Comparison of ENCODE assay signal across 1 cellular context in the genomic region with DNA sequence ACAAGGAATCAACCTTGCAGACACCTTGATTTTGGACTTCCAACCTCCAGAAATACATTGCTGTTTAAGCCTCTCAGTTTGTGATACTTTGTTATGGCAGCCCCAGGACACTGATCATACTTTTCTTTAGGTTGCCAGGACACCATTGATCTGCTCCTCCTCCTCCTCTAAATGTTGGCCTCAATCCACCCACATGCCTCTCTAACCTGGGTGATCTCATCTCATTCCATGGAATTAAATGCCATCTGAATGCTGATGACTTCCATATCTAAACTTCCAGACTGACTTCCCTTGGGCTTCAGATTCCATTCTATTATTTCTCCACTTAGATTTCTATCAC.
A peak's percentile ranks its signal among the peaks of the same experiment; 100 is the strongest.
TF ChIP-seq lines count a peak whose summit lies in the region.

No MANE protein-coding gene starts in this region.

TF ChIP-seq in SK-N-SH, 30 proteins besides CTCF, POLR2A, EP300 and RAD21 (continued from another document):
- no peak for TF ChIP-seq REST (IDR thresholded peaks at IDR 0.05; ENCODE audit: low read depth, low read length)
- no peak for TF ChIP-seq FOXJ3 (CRISPR knock-in tag; IDR thresholded peaks at IDR 0.05)
- no peak for TF ChIP-seq FOXM1 (IDR thresholded peaks at IDR 0.05; ENCODE audit: low read depth)
- peak; percentile 61; the same call in 1 of the 2 replicates for TF ChIP-seq FOSL2 (IDR thresholded peaks at IDR 0.05; ENCODE audit: borderline replicate concordance, low read depth)
- no peak for TF ChIP-seq SIN3A (IDR thresholded peaks at IDR 0.05; ENCODE audit: borderline replicate concordance, low read depth, low read length)
- TF ChIP-seq, protein P1, sequence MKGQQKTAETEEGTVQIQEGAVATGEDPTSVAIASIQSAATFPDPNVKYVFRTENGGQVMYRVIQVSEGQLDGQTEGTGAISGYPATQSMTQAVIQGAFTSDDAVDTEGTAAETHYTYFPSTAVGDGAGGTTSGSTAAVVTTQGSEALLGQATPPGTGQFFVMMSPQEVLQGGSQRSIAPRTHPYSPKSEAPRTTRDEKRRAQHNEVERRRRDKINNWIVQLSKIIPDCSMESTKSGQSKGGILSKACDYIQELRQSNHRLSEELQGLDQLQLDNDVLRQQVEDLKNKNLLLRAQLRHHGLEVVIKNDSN (IDR thresholded peaks at IDR 0.05; ENCODE audit: borderline replicate concordance, low read depth): no peak
- TF ChIP-seq TCF12 (IDR thresholded peaks at IDR 0.05): peak; percentile 83
- no peak for TF ChIP-seq GATA2 (CRISPR knock-in tag; IDR thresholded peaks at IDR 0.05)
- no peak for TF ChIP-seq EZH2phosphoT487 (IDR thresholded peaks at IDR 0.05; ENCODE audit: borderline replicate concordance, low read depth)
- peak; percentile 67 for TF ChIP-seq JUND (IDR thresholded peaks at IDR 0.05)
- TF ChIP-seq, protein P2, sequence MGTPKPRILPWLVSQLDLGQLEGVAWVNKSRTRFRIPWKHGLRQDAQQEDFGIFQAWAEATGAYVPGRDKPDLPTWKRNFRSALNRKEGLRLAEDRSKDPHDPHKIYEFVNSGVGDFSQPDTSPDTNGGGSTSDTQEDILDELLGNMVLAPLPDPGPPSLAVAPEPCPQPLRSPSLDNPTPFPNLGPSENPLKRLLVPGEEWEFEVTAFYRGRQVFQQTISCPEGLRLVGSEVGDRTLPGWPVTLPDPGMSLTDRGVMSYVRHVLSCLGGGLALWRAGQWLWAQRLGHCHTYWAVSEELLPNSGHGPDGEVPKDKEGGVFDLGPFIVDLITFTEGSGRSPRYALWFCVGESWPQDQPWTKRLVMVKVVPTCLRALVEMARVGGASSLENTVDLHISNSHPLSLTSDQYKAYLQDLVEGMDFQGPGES (IDR thresholded peaks at IDR 0.05; ENCODE audit: low read depth, low read length): no peak
- no peak for TF ChIP-seq MEF2A (IDR thresholded peaks at IDR 0.05; ENCODE audit: borderline replicate concordance, low read depth)
- TF ChIP-seq CHD2 (IDR thresholded peaks at IDR 0.05; ENCODE audit: low read length, partially characterized antibody): no peak
- peak; percentile 59; the same call in 1 of the 2 replicates for TF ChIP-seq MAX (IDR thresholded peaks at IDR 0.05; ENCODE audit: low read depth)
- TF ChIP-seq POLR2AphosphoS5 (IDR thresholded peaks at IDR 0.05; ENCODE audit: low read depth, low read length): peak; percentile 26; the same call in 1 of the 2 replicates
- peak; percentile 59; the same call in 1 of the 2 replicates for TF ChIP-seq RXRA (IDR thresholded peaks at IDR 0.05; ENCODE audit: borderline replicate concordance, low read depth)
- TF ChIP-seq, protein P3, sequence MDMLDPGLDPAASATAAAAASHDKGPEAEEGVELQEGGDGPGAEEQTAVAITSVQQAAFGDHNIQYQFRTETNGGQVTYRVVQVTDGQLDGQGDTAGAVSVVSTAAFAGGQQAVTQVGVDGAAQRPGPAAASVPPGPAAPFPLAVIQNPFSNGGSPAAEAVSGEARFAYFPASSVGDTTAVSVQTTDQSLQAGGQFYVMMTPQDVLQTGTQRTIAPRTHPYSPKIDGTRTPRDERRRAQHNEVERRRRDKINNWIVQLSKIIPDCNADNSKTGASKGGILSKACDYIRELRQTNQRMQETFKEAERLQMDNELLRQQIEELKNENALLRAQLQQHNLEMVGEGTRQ (IDR thresholded peaks at IDR 0.05; ENCODE audit: borderline replicate concordance, low read depth, low read length): no peak
- no peak for TF ChIP-seq GABPA (IDR thresholded peaks at IDR 0.05; ENCODE audit: low read depth)
- no peak for TF ChIP-seq MXI1 (IDR thresholded peaks at IDR 0.05; ENCODE audit: low read depth, low read length)
